Comparison of ENCODE assay signal across 22 cellular contexts in genomic region chr1:95438213-95438948, GRCh38.
DNase-seq lines count a peak whose midpoint lies in the region; ATAC-seq lines count a peak whose summit lies in the region.
"Had no signal": no experiment of that assay in that cellular context is flagged by ENCODE, and none has a peak within 500 bp of the region (broad histone marks: within the 10 kb centered on the region; RNA-seq: fewer than 3 reads in every experiment).

No MANE protein-coding gene starts in this region.

- H3K36me3 Mint-ChIP-seq in activated CD4-positive, alpha-beta memory T cell treated with anti-CD3 and anti-CD28 coated beads, Interleukin-2, amount 10 ng/mL, durations not matched to agents 7 days and 5 days (ENCODE audit: low read depth), result no peaks in the 10 kb centered on the region
- H3K36me3 Mint-ChIP-seq: CD8-positive, alpha-beta memory T cell had no signal

- DNase-seq in NCI-H1417 (lab: John Stamatoyannopoulos, UW) (peak in 2 of 3 experiments; percentile 5 to 12), NCI-H1417 treated with DMSO at 0.1 percent for 48 hours (lab: John Stamatoyannopoulos, UW) (no peak), NCI-H69 (lab: John Stamatoyannopoulos, UW) (peak; percentile 7), iPS-NIHi11 (ENCODE audit: low spot score) (peak; percentile 17), CD1c-positive myeloid dendritic cell (ENCODE audit: extremely low spot score) (no peak), OCI-M2 (lab: John Stamatoyannopoulos, UW; ENCODE audit: unreplicated experiment) (no peak)
- DNase-seq in activated CD4-positive, alpha-beta memory T cell treated with anti-CD3 and anti-CD28 coated beads, Interleukin-2, amount 10 ng/mL, durations not matched to agents 7 days and 5 days, result no peak
- DNase-seq: C1 segment of cervical spinal cord; Calu3; CD8-positive, alpha-beta memory T cell; DMS153; HFFc6; MV-4-11; NCI-H1105 treated with DMSO at 0.1 percent for 48 hours; NCI-H1694 treated with DMSO at 0.1 percent for 48 hours; NCI-H2081 treated with DMSO at 0.1 percent for 48 hours; NCI-H226; NCI-H510A treated with DMSO at 0.1 percent for 48 hours; NCI-H774; T-helper 1 cell had no signal

- POLR2A ChIA-PET in activated CD4-positive, alpha-beta memory T cell treated with anti-CD3 and anti-CD28 coated beads, Interleukin-2, amount 10 ng/mL, durations not matched to agents 7 days and 5 days (lab: Charles Lee), result no interaction called here

- no peak overlapping the region for H3K4me3 Mint-ChIP-seq in activated CD4-positive, alpha-beta memory T cell treated with anti-CD3 and anti-CD28 coated beads, Interleukin-2, amount 10 ng/mL, durations not matched to agents 7 days and 5 days
- H3K4me3 Mint-ChIP-seq: CD8-positive, alpha-beta memory T cell; HFFc6 had no signal

- no peaks in the 10 kb centered on the region for H3K27me3 Mint-ChIP-seq in activated CD4-positive, alpha-beta memory T cell treated with anti-CD3 and anti-CD28 coated beads, Interleukin-2, amount 10 ng/mL, durations not matched to agents 7 days and 5 days

- no peak for ATAC-seq in HG02759 (IDR thresholded peaks at IDR 0.05; ENCODE audit: unreplicated experiment)
- ATAC-seq: Right ventricle myocardium inferior had no signal

- no peaks in the 10 kb centered on the region for H3K4me1 Mint-ChIP-seq in activated CD4-positive, alpha-beta memory T cell treated with anti-CD3 and anti-CD28 coated beads, Interleukin-2, amount 10 ng/mL, durations not matched to agents 7 days and 5 days
- H3K4me1 Mint-ChIP-seq: CD8-positive, alpha-beta memory T cell had no signal

- H3K9me3 Mint-ChIP-seq in activated CD4-positive, alpha-beta memory T cell treated with anti-CD3 and anti-CD28 coated beads, Interleukin-2, amount 10 ng/mL, durations not matched to agents 7 days and 5 days, result peaks cover 3% of the 10 kb centered on the region

- CTCF ChIA-PET in activated CD4-positive, alpha-beta memory T cell treated with anti-CD3 and anti-CD28 coated beads, Interleukin-2, amount 10 ng/mL, durations not matched to agents 7 days and 5 days (lab: Charles Lee), result no interaction called here

- no peak overlapping the region for H3K27ac Mint-ChIP-seq in activated CD4-positive, alpha-beta memory T cell treated with anti-CD3 and anti-CD28 coated beads, Interleukin-2, amount 10 ng/mL, durations not matched to agents 7 days and 5 days
- H3K27ac Mint-ChIP-seq: CD8-positive, alpha-beta memory T cell; HFFc6 had no signal

Comparison
In these comparisons a context has a peak if more than half of its experiments do, and no peak if none do; other contexts are left out.
1. DNase-seq: peak in NCI-H1417 (2 of 3), NCI-H69 (single experiment) and iPS-NIHi11 (single experiment); none in NCI-H1417 treated with DMSO at 0.1 percent for 48 hours (single experiment), activated CD4-positive, alpha-beta memory T cell treated with anti-CD3 and anti-CD28 coated beads, Interleukin-2, amount 10 ng/mL, durations not matched to agents 7 days and 5 days (single experiment), CD1c-positive myeloid dendritic cell (single experiment) and OCI-M2 (single experiment).